Comparison of ENCODE assay signal across 1 cellular context in the genomic region with DNA sequence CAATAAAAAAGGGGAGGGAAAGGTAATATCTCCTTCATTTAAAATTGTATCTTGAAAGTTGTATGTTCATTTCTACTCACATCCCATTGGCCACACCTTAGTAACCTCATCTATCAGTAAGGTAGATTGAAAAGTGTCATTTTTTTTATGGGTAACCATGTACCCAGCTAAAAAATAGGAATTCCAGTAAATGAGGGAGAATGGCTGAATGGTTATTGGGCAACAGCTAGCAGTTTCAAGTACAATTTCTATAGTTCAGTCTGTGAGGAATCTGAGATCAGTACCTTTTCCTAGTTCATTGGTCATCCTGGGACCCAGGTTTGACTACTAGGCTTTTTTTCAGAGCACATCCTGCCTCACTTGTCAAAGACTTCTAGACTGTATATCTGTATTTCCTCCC.
TF ChIP-seq lines count a peak whose summit lies in the region.

No MANE protein-coding gene starts in this region.

TF ChIP-seq in GM12878, 131 proteins besides CTCF, POLR2A, EP300 and RAD21:
- TF ChIP-seq, protein P1, sequence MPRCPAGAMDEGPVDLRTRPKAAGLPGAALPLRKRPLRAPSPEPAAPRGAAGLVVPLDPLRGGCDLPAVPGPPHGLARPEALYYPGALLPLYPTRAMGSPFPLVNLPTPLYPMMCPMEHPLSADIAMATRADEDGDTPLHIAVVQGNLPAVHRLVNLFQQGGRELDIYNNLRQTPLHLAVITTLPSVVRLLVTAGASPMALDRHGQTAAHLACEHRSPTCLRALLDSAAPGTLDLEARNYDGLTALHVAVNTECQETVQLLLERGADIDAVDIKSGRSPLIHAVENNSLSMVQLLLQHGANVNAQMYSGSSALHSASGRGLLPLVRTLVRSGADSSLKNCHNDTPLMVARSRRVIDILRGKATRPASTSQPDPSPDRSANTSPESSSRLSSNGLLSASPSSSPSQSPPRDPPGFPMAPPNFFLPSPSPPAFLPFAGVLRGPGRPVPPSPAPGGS (IDR thresholded peaks at IDR 0.05; ENCODE audit: borderline replicate concordance, insufficient read depth, low read depth, low read length, poor library complexity, severe bottlenecking), result no peak
- TF ChIP-seq, protein P2, sequence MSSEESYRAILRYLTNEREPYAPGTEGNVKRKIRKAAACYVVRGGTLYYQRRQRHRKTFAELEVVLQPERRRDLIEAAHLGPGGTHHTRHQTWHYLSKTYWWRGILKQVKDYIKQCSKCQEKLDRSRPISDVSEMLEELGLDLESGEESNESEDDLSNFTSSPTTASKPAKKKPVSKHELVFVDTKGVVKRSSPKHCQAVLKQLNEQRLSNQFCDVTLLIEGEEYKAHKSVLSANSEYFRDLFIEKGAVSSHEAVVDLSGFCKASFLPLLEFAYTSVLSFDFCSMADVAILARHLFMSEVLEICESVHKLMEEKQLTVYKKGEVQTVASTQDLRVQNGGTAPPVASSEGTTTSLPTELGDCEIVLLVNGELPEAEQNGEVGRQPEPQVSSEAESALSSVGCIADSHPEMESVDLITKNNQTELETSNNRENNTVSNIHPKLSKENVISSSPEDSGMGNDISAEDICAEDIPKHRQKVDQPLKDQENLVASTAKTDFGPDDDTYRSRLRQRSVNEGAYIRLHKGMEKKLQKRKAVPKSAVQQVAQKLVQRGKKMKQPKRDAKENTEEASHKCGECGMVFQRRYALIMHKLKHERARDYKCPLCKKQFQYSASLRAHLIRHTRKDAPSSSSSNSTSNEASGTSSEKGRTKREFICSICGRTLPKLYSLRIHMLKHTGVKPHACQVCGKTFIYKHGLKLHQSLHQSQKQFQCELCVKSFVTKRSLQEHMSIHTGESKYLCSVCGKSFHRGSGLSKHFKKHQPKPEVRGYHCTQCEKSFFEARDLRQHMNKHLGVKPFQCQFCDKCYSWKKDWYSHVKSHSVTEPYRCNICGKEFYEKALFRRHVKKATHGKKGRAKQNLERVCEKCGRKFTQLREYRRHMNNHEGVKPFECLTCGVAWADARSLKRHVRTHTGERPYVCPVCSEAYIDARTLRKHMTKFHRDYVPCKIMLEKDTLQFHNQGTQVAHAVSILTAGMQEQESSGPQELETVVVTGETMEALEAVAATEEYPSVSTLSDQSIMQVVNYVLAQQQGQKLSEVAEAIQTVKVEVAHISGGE (CRISPR knock-in tag; IDR thresholded peaks at IDR 0.05), result no peak
- TF ChIP-seq GABPA (IDR thresholded peaks at IDR 0.05; ENCODE audit: low read depth) (no peak), YBX1 (IDR thresholded peaks at IDR 0.05) (no peak), IKZF2 (IDR thresholded peaks at IDR 0.05) (no peak)
- TF ChIP-seq, protein P3, sequence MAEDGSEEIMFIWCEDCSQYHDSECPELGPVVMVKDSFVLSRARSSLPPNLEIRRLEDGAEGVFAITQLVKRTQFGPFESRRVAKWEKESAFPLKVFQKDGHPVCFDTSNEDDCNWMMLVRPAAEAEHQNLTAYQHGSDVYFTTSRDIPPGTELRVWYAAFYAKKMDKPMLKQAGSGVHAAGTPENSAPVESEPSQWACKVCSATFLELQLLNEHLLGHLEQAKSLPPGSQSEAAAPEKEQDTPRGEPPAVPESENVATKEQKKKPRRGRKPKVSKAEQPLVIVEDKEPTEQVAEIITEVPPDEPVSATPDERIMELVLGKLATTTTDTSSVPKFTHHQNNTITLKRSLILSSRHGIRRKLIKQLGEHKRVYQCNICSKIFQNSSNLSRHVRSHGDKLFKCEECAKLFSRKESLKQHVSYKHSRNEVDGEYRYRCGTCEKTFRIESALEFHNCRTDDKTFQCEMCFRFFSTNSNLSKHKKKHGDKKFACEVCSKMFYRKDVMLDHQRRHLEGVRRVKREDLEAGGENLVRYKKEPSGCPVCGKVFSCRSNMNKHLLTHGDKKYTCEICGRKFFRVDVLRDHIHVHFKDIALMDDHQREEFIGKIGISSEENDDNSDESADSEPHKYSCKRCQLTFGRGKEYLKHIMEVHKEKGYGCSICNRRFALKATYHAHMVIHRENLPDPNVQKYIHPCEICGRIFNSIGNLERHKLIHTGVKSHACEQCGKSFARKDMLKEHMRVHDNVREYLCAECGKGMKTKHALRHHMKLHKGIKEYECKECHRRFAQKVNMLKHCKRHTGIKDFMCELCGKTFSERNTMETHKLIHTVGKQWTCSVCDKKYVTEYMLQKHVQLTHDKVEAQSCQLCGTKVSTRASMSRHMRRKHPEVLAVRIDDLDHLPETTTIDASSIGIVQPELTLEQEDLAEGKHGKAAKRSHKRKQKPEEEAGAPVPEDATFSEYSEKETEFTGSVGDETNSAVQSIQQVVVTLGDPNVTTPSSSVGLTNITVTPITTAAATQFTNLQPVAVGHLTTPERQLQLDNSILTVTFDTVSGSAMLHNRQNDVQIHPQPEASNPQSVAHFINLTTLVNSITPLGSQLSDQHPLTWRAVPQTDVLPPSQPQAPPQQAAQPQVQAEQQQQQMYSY (CRISPR knock-in tag; IDR thresholded peaks at IDR 0.05), result no peak
